ENCODE assay signal across 1 cellular context in the genomic region with DNA sequence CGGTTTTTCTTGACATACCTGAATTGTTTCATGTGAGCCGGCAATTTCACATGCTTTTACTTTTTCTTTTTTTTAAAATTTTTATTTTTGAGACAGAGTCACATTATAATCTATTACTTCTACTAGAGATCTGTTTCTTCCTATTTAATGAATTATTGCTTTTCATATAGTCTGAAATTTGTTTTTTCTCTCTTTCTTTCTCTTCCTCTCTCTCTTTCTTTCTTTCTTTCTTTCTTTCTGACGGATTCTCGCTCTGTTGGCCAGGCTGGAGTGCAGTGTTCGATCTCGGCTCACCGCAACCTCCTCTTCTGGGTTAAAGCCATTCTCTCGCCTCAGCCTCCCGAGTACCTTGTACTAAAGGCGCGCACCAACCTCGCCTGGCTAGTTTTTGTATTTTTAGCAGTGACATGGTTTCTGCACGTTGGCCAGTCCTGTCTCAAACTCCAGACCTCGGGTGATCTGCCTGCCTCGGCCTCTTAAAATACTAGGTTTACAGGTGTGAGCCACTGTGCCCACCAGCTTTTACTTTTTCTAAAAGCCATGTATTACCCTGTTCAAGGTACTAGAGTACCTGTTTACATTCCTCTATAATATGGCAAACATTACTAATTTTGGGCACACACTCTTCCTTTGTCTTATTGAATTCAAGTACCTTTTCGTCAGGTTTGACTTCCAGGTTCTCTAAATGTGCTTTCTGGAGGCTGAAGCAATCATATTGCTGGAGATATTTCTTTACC.
A peak's percentile ranks its signal among the peaks of the same experiment; 100 is the strongest.
TF ChIP-seq lines count a peak whose summit lies in the region.

No MANE protein-coding gene starts in this region.

TF ChIP-seq in HEK293, 187 proteins besides CTCF, POLR2A, EP300 and RAD21 (continued from another document):
- TF ChIP-seq ZNF654 (tag by site-specific recombination; IDR thresholded peaks at IDR 0.05; ENCODE audit: low read depth) (no peak), ZNF366 (tag by site-specific recombination; conservative IDR thresholded peaks at IDR 0.05) (peak; percentile 67)
